In genomic region chr7:150330211-150330885, GRCh38 we compare ENCODE assay signal across 18 cellular contexts. TPM values are rescaled to one million over a fixed set of nuclear protein-coding genes. Genes with fewer than 3 reads are reported as not detected.
DNase-seq lines count a peak whose midpoint lies in the region; ATAC-seq, FAIRE-seq and TF ChIP-seq lines count a peak whose summit lies in the region.
"Had no signal": no experiment of that assay in that cellular context is flagged by ENCODE, and none has a peak within 500 bp of the region (broad histone marks: within the 10 kb centered on the region; RNA-seq: fewer than 3 reads in every experiment).

No MANE protein-coding gene starts in this region.

- H3K9ac ChIP-seq in HUES48 (ENCODE audit: low read depth, low read length) (no peak overlapping the region), H1 (replicated peaks in 1 of 4; ENCODE audit: extremely low read depth in 1 of 4, low read depth in 3 of 4, low read length in 3 of 4) (no peak overlapping the region), trophoblast cell (ENCODE audit: low read length) (no peak overlapping the region)

- FAIRE-seq in H1 (lab: Jason Lieb, UNC): no peak
- FAIRE-seq in D721Med (lab: Jason Lieb, UNC): no peak
- FAIRE-seq: GM19239 had no signal

- POLR2A ChIA-PET in H1 (lab: Charles Lee; ENCODE audit: partially characterized antibody): interaction anchor here (0.7 to 2.3 kb wide), 15 partner anchors 9 to 101 kb away, joined by 3 to 22 read pairs (median 6); partner anchors contain the start of genes RARRES2 and REPIN1

- no peaks in the 10 kb centered on the region for H3K23me2 ChIP-seq in H1 (ENCODE audit: low read depth, low read length)

- H2BK120ac ChIP-seq in H1 (replicated peaks; ENCODE audit: low read depth, low read length) (peak overlapping the region; percentile 79), trophoblast cell (ENCODE audit: insufficient read depth, low read length, poor library complexity) (peak overlapping the region; percentile 1)

- H3K4ac ChIP-seq in H1 (replicated peaks; ENCODE audit: insufficient read length, low read depth, low read length) (peak overlapping the region; percentile 41), trophoblast cell (ENCODE audit: low read depth, low read length) (no peak overlapping the region)

- H2AK5ac ChIP-seq in H1 (ENCODE audit: low read depth, low read length): peak overlapping the region; percentile 69; the same call in 1 of the 2 replicates
- peak overlapping the region; percentile 0 for H2AK5ac ChIP-seq in trophoblast cell (ENCODE audit: low read length)

- H2BK5ac ChIP-seq in H1 (ENCODE audit: low read depth, low read length): peak overlapping the region; percentile 96
- no peak overlapping the region for H2BK5ac ChIP-seq in trophoblast cell (ENCODE audit: low read depth, low read length, poor library complexity)

- H4K20me1 ChIP-seq in H1 (replicated peaks in 1 of 2; ENCODE audit: control insufficient read depth in 1 of 2, insufficient read depth in 2 of 2, low read length in 2 of 2): no peaks in the 10 kb centered on the region

- H3K23ac ChIP-seq in H1 (ENCODE audit: insufficient read length) (no peak overlapping the region), trophoblast cell (ENCODE audit: low read length) (no peak overlapping the region)

- peak overlapping the region; percentile 98; the same call in 1 of the 2 replicates for H2BK12ac ChIP-seq in H1 (ENCODE audit: low read depth, low read length)
- H2BK12ac ChIP-seq in trophoblast cell (ENCODE audit: low read length): no peak overlapping the region

- peak overlapping the region; percentile 91 for H3K27ac ChIP-seq in HUES48 (ENCODE audit: low read depth, low read length)
- peak overlapping the region; percentile 32; the same call in 1 of the 2 replicates for H3K27ac ChIP-seq in H1 (ENCODE audit: low read depth, low read length)
- H3K27ac ChIP-seq in trophoblast cell (ENCODE audit: low read depth, low read length): no peak overlapping the region
- H3K27ac ChIP-seq: C4-2B, PC-9 had no signal

- H3K4me2 ChIP-seq in H1 (ENCODE audit: insufficient read depth in 1 of 2, low read depth in 2 of 2, low read length in 2 of 2) (peak overlapping the region in 1 of 2 experiments; percentile 56; a peak in 2 of 4 replicates), trophoblast cell (ENCODE audit: low read length) (no peak overlapping the region)
- H3K4me2 ChIP-seq: PC-9 had no signal

- peaks cover 30% of the 10 kb centered on the region for H3K4me1 ChIP-seq in HUES48 (ENCODE audit: control insufficient read depth, insufficient read depth, low read length)
- peaks cover 11 to 31% (median 21%) of the 10 kb centered on the region in 4 experiments for H3K4me1 ChIP-seq in H1 (replicated peaks in 1 of 4; ENCODE audit: control insufficient read depth in 3 of 4, insufficient read depth in 4 of 4, low read length in 3 of 4)
- H3K4me1 ChIP-seq in trophoblast cell (ENCODE audit: control insufficient read depth in 1 of 2, insufficient read depth in 2 of 2, low read length in 2 of 2): peaks cover 10% of the 10 kb centered on the region in 2 experiments
- H3K4me1 ChIP-seq: HAP-1 had no signal

- H3K79me1 ChIP-seq in H1 (ENCODE audit: low read depth, low read length) (peaks cover 2% of the 10 kb centered on the region; the same call in 1 of the 2 replicates), trophoblast cell (ENCODE audit: low read length) (peaks cover 12% of the 10 kb centered on the region)

- no peak for TF ChIP-seq RAD21 in H1 (IDR thresholded peaks at IDR 0.05 in 1 of 2, conservative IDR thresholded peaks at IDR 0.05 in 1 of 2; ENCODE audit: low read depth in 2 of 2, low read length in 2 of 2)

- H4K5ac ChIP-seq in H1 (ENCODE audit: insufficient read length, low read depth, low read length): peak overlapping the region; percentile 56

- no peak overlapping the region for H3K4me3 ChIP-seq in HUES48 (ENCODE audit: low read depth, low read length)
- H3K4me3 ChIP-seq in H1 (ENCODE audit: extremely low read depth in 1 of 4, insufficient read depth in 2 of 4, low read depth in 3 of 4, low read length in 4 of 4): no peak overlapping the region
- no peak overlapping the region for H3K4me3 ChIP-seq in trophoblast cell (ENCODE audit: low read depth, low read length)
- H3K4me3 ChIP-seq: HAP-1, PC-9 had no signal

- H3K27me3 ChIP-seq in HUES48 (ENCODE audit: control insufficient read depth, insufficient read depth, low read length): no peaks in the 10 kb centered on the region
- H3K27me3 ChIP-seq in H1 (replicated peaks in 1 of 4; ENCODE audit: control insufficient read depth in 3 of 4, extremely low read depth in 1 of 4, insufficient read depth in 3 of 4, low read length in 3 of 4): 0 out of 7 replicates have a peak, but pooled peaks cover 0 to 2% (median 0%) of the 10 kb centered on the region in 4 experiments
- no peaks in the 10 kb centered on the region for H3K27me3 ChIP-seq in trophoblast cell (ENCODE audit: insufficient read depth, low read length)

- H3K56ac ChIP-seq in H1 (replicated peaks; ENCODE audit: insufficient read length, low read depth, low read length): no peak overlapping the region

- no peak for TF ChIP-seq POLR2A in H1 (IDR thresholded peaks at IDR 0.05; ENCODE audit: control extremely low read depth in 1 of 2, low read depth in 2 of 2, low read length in 2 of 2)

- no peak overlapping the region for H2AFZ ChIP-seq in H1 (ENCODE audit: low read length)
- H2AFZ ChIP-seq in trophoblast cell (ENCODE audit: insufficient read depth, low read length, poor library complexity): no peak overlapping the region
- H2AFZ ChIP-seq: PC-9 had no signal

- H2BK20ac ChIP-seq in H1 (ENCODE audit: low read length): peak overlapping the region; percentile 93

- DNase-seq in H1 (ENCODE audit: low read depth in 1 of 2, low spot score in 2 of 2) (no peak), trophoblast cell (no peak), D721Med (ENCODE audit: insufficient read length, low spot score) (no peak)
- DNase-seq in activated CD4-positive, alpha-beta T cell treated with anti-CD3 and anti-CD28 coated beads for 4 hours: no peak
- DNase-seq: EL, NCI-H1092, NCI-H146, NCI-H2081, NCI-H524, PC-9, SW 1271 had no signal

- TF ChIP-seq EP300 in H1 (IDR thresholded peaks at IDR 0.05; ENCODE audit: borderline replicate concordance in 1 of 2, low read depth in 2 of 2, low read length in 2 of 2): no peak

- peak overlapping the region; percentile 96 for H4K91ac ChIP-seq in H1 (replicated peaks; ENCODE audit: insufficient read length, low read length)
- no peak overlapping the region for H4K91ac ChIP-seq in trophoblast cell (ENCODE audit: low read depth, low read length)

- no peak overlapping the region for H3K14ac ChIP-seq in H1 (ENCODE audit: insufficient read length)
- H3K14ac ChIP-seq in trophoblast cell (ENCODE audit: low read length): no peak overlapping the region

- H3K36me3 ChIP-seq in HUES48 (ENCODE audit: control insufficient read depth, insufficient read depth, low read length) (peaks cover 68% of the 10 kb centered on the region), H1 (ENCODE audit: control insufficient read depth in 2 of 4, insufficient read depth in 4 of 4, low read length in 3 of 4) (peaks cover 5 to 12% (median 8%) of the 10 kb centered on the region in 4 experiments; a peak in 7 of 8 replicates), trophoblast cell (ENCODE audit: control insufficient read depth in 1 of 2, insufficient read depth in 2 of 2, low read length in 2 of 2) (peaks cover 0 to 7% of the 10 kb centered on the region in 2 experiments)
- H3K36me3 ChIP-seq: HAP-1 had no signal

- H3K79me2 ChIP-seq in H1 (ENCODE audit: control insufficient read depth in 1 of 2, insufficient read depth in 2 of 2, low read length in 2 of 2) (peaks cover 0 to 7% of the 10 kb centered on the region in 2 experiments; a peak in 1 of 4 replicates), trophoblast cell (ENCODE audit: control insufficient read depth, insufficient read depth, low read length, poor library complexity) (no peaks in the 10 kb centered on the region)

- H3K18ac ChIP-seq in H1 (ENCODE audit: extremely low read depth, low read length): peak overlapping the region; percentile 97
- H3K18ac ChIP-seq in trophoblast cell (ENCODE audit: low read length): no peak overlapping the region

- 94% methylated on average over 19 of the region's 19 CpGs; no CpG with 5 or more reads in 1 of the 2 experiments for WGBS in H1 (ENCODE audit: extremely low coverage in 1 of 2, insufficient coverage in 1 of 2, insufficient read length in 1 of 2, insufficient replicate concordance in 2 of 2, low coverage in 1 of 2, low lambda C conversion rate in 2 of 2, missing lambda C conversion rate in 1 of 2), 2 experiments
- no CpG with 5 or more reads among the region's 19 CpGs for WGBS in trophoblast cell (ENCODE audit: extremely low coverage, insufficient coverage, insufficient read length)

- H3K9me3 ChIP-seq in HUES48 (ENCODE audit: control insufficient read depth, insufficient read depth, low read length) (no peaks in the 10 kb centered on the region), H1 (ENCODE audit: insufficient read depth in 2 of 2, low read depth in 1 of 2, low read length in 1 of 2) (no peaks in the 10 kb centered on the region), trophoblast cell (ENCODE audit: insufficient read depth, low read depth, low read length) (no peaks in the 10 kb centered on the region)
- H3K9me3 ChIP-seq: HAP-1 had no signal

- no peak overlapping the region for H4K12ac ChIP-seq in trophoblast cell (ENCODE audit: low read depth, low read length)

- TF ChIP-seq CTCF in H1 (IDR thresholded peaks at IDR 0.05; ENCODE audit: control extremely low read depth in 1 of 3, insufficient read depth in 1 of 3, low read depth in 1 of 3, low read length in 3 of 3) (no peak), D721Med (IDR thresholded peaks at IDR 0.05; ENCODE audit: insufficient read depth, missing control alignments) (no peak)

- CTCF ChIA-PET in H1 (lab: Charles Lee; ENCODE audit: partially characterized antibody): interaction anchor here (0.6 to 1.9 kb wide), 6 partner anchors 9 to 92 kb away, joined by 3 to 8 read pairs (median 4); no protein-coding TSS in a partner anchor

- H4K8ac ChIP-seq in H1 (ENCODE audit: extremely low read depth, insufficient read depth, low read length) (no peak overlapping the region; the same call in 1 of the 2 replicates), trophoblast cell (ENCODE audit: low read depth, low read length) (no peak overlapping the region)

- H2BK15ac ChIP-seq in H1 (ENCODE audit: low read length): peak overlapping the region; percentile 88; the same call in 1 of the 2 replicates

- no peak for ATAC-seq in GM18861 (IDR thresholded peaks at IDR 0.05; ENCODE audit: unreplicated experiment)

RNA-seq across cellular contexts. Expression of gene ACTR3C, which starts 7.0 kb away (rescaled TPM):
- total RNA-seq in H1 (2021; fragmentation: NEBNext Ultra II Directional; extraction: Animal tissue kit (Norgen Biotek cat#: 25700)): 0.84 TPM in 1 of 2 replicates, not detected in the other
- 0.78 and 1.5 TPM in 2 replicates for polyA plus RNA-seq in H1 (2011; rRNA removed)
- 1.3 TPM for polyA plus RNA-seq in H1 (2011; cell fraction: cytosol; rRNA removed)
- 1.6 TPM for polyA plus RNA-seq in H1 (2011; cell fraction: nucleus; rRNA removed)
- polyA plus RNA-seq in H1 (2012, experiment 1 of 2): 0.98 to 2.0 TPM (median 1.4 TPM) in 4 replicates
- polyA plus RNA-seq in H1 (2012, experiment 2 of 2): 0.75 TPM
- not detected for polyA plus RNA-seq in H1 (2013, experiment 1 of 2)
- 0.07 TPM for polyA plus RNA-seq in H1 (2013, experiment 2 of 2)
- polyA minus RNA-seq in H1 (2011; rRNA and poly(A)+ RNA removed): 2.5 and 6.1 TPM in 2 replicates
- 1.9 TPM for polyA minus RNA-seq in H1 (2011; cell fraction: cytosol; rRNA and poly(A)+ RNA removed)
- polyA minus RNA-seq in H1 (2011; cell fraction: nucleus; rRNA and poly(A)+ RNA removed): 15.5 TPM
- 0.03 and 0.11 TPM in 2 replicates for polyA plus RNA-seq in trophoblast cell (2013)
- total RNA-seq: SK-MEL-5 had no signal

RNA-seq across cellular contexts. Expression of gene LRRC61, which starts 7.2 kb away (rescaled TPM):
- 0.73 and 1.0 TPM in 2 replicates for total RNA-seq in H1 (2021; fragmentation: NEBNext Ultra II Directional; extraction: Animal tissue kit (Norgen Biotek cat#: 25700))
- polyA plus RNA-seq in H1 (2011; rRNA removed): 44.8 and 72.4 TPM in 2 replicates
- polyA plus RNA-seq in H1 (2011; cell fraction: cytosol; rRNA removed): 40.2 TPM
- polyA plus RNA-seq in H1 (2011; cell fraction: nucleus; rRNA removed): 36.1 TPM
- polyA plus RNA-seq in H1 (2012, experiment 1 of 2): 12.3 to 27.6 TPM (median 25.8 TPM) in 4 replicates
- polyA plus RNA-seq in H1 (2012, experiment 2 of 2): 31.8 TPM
- polyA plus RNA-seq in H1 (2013, experiment 1 of 2): 0.34 TPM
- polyA plus RNA-seq in H1 (2013, experiment 2 of 2): 0.42 TPM
- polyA minus RNA-seq in H1 (2011; rRNA and poly(A)+ RNA removed): 14.4 and 19.1 TPM in 2 replicates
- 27.4 TPM for polyA minus RNA-seq in H1 (2011; cell fraction: cytosol; rRNA and poly(A)+ RNA removed)
- polyA minus RNA-seq in H1 (2011; cell fraction: nucleus; rRNA and poly(A)+ RNA removed): 16.0 TPM
- 0.15 and 0.32 TPM in 2 replicates for polyA plus RNA-seq in trophoblast cell (2013)
- total RNA-seq: SK-MEL-5 had no signal

RNA-seq across cellular contexts. Expression of gene RARRES2, which starts 11.1 kb away (rescaled TPM):
- 254 and 264 TPM in 2 replicates for total RNA-seq in H1 (2021; fragmentation: NEBNext Ultra II Directional; extraction: Animal tissue kit (Norgen Biotek cat#: 25700))
- polyA plus RNA-seq in H1 (2011; rRNA removed): 441 and 483 TPM in 2 replicates
- polyA plus RNA-seq in H1 (2011; cell fraction: cytosol; rRNA removed): 569 TPM
- polyA plus RNA-seq in H1 (2011; cell fraction: nucleus; rRNA removed): 327 TPM
- 326 to 515 TPM (median 467 TPM) in 4 replicates for polyA plus RNA-seq in H1 (2012, experiment 1 of 2)
- polyA plus RNA-seq in H1 (2012, experiment 2 of 2): 519 TPM
- 191 TPM for polyA plus RNA-seq in H1 (2013, experiment 1 of 2)
- polyA plus RNA-seq in H1 (2013, experiment 2 of 2): 244 TPM
- polyA minus RNA-seq in H1 (2011; rRNA and poly(A)+ RNA removed): 29.0 and 37.7 TPM in 2 replicates
- 63.9 TPM for polyA minus RNA-seq in H1 (2011; cell fraction: cytosol; rRNA and poly(A)+ RNA removed)
- polyA minus RNA-seq in H1 (2011; cell fraction: nucleus; rRNA and poly(A)+ RNA removed): 52.1 TPM
- polyA plus RNA-seq in trophoblast cell (2013): 149 and 152 TPM in 2 replicates
- total RNA-seq: MCF 10A, PC-9, SK-MEL-5 had no signal

RNA-seq across cellular contexts. Expression of gene REPIN1, which starts 38.3 kb away (rescaled TPM):
- 125 and 130 TPM in 2 replicates for total RNA-seq in H1 (2021; fragmentation: NEBNext Ultra II Directional; extraction: Animal tissue kit (Norgen Biotek cat#: 25700))
- polyA plus RNA-seq in H1 (2011; rRNA removed): 98.6 and 147 TPM in 2 replicates
- 110 TPM for polyA plus RNA-seq in H1 (2011; cell fraction: cytosol; rRNA removed)
- polyA plus RNA-seq in H1 (2011; cell fraction: nucleus; rRNA removed): 159 TPM
- polyA plus RNA-seq in H1 (2012, experiment 1 of 2): 81.6 to 105 TPM (median 96.5 TPM) in 4 replicates
- 86.7 TPM for polyA plus RNA-seq in H1 (2012, experiment 2 of 2)
- 78.2 TPM for polyA plus RNA-seq in H1 (2013, experiment 1 of 2)
- 74.4 TPM for polyA plus RNA-seq in H1 (2013, experiment 2 of 2)
- 39.8 and 47.5 TPM in 2 replicates for polyA minus RNA-seq in H1 (2011; rRNA and poly(A)+ RNA removed)
- polyA minus RNA-seq in H1 (2011; cell fraction: cytosol; rRNA and poly(A)+ RNA removed): 55.6 TPM
- polyA minus RNA-seq in H1 (2011; cell fraction: nucleus; rRNA and poly(A)+ RNA removed): 72.6 TPM
- 165 and 168 TPM in 2 replicates for polyA plus RNA-seq in trophoblast cell (2013)

RNA-seq across cellular contexts. Expression of gene ZNF775, which starts 48.8 kb away (rescaled TPM):
- 21.5 and 24.9 TPM in 2 replicates for total RNA-seq in H1 (2021; fragmentation: NEBNext Ultra II Directional; extraction: Animal tissue kit (Norgen Biotek cat#: 25700))
- 13.6 and 22.5 TPM in 2 replicates for polyA plus RNA-seq in H1 (2011; rRNA removed)
- polyA plus RNA-seq in H1 (2011; cell fraction: cytosol; rRNA removed): 23.8 TPM
- 26.9 TPM for polyA plus RNA-seq in H1 (2011; cell fraction: nucleus; rRNA removed)
- 12.3 to 21.8 TPM (median 20.3 TPM) in 4 replicates for polyA plus RNA-seq in H1 (2012, experiment 1 of 2)
- 13.0 TPM for polyA plus RNA-seq in H1 (2012, experiment 2 of 2)
- polyA plus RNA-seq in H1 (2013, experiment 1 of 2): 9.1 TPM
- polyA plus RNA-seq in H1 (2013, experiment 2 of 2): 8.5 TPM
- 2.5 and 2.9 TPM in 2 replicates for polyA minus RNA-seq in H1 (2011; rRNA and poly(A)+ RNA removed)
- polyA minus RNA-seq in H1 (2011; cell fraction: cytosol; rRNA and poly(A)+ RNA removed): 21.4 TPM
- 15.7 TPM for polyA minus RNA-seq in H1 (2011; cell fraction: nucleus; rRNA and poly(A)+ RNA removed)
- 7.7 TPM in 2 replicates for polyA plus RNA-seq in trophoblast cell (2013)
